In genomic region chr4:2484993-2485392, GRCh38 we compare ENCODE assay signal across 8 cellular contexts. TPM values are rescaled to one million over a fixed set of nuclear protein-coding genes. Genes with fewer than 3 reads are reported as not detected.
DNase-seq lines count a peak whose midpoint lies in the region; ATAC-seq and TF ChIP-seq lines count a peak whose summit lies in the region.

No MANE protein-coding gene starts in this region.

- H3K27ac ChIP-seq in MM.1S (ENCODE audit: low read length) (peak overlapping the region; percentile 78), sigmoid colon (peak overlapping the region; percentile 17 to 77 (median 52))

- TF ChIP-seq EP300 in sigmoid colon (IDR thresholded peaks at IDR 0.05) = no peak

- no peaks in the 10 kb centered on the region for H3K9me2 ChIP-seq in MM.1S (replicated peaks; ENCODE audit: insufficient read depth, low read length)

- H3K27me3 ChIP-seq in MM.1S (replicated peaks; ENCODE audit: insufficient read depth, low read length) (no peaks in the 10 kb centered on the region), sigmoid colon (no peaks in the 10 kb centered on the region)

- peak overlapping the region; percentile 51; the same call in 1 of the 2 replicates for H3K4me2 ChIP-seq in MM.1S (ENCODE audit: low read depth, low read length)

- peak; percentile 88 for DNase-seq in Ammon's horn (ENCODE audit: low spot score)
- DNase-seq in MM.1S = peak; percentile 83
- peak; percentile 66 for DNase-seq in activated T-cell treated with anti-CD3 and anti-CD28 coated beads, Interleukin-2, amount 50 U/mL, for 1 hour
- peak; percentile 81 for DNase-seq in germinal center (ENCODE audit: low spot score)
- DNase-seq in sigmoid colon = peak; percentile 88
- no peak for DNase-seq in dedifferentiated amniotic fluid mesenchymal stem cell (ENCODE audit: extremely low spot score)
- no peak for DNase-seq in NCI-H2107 treated with DMSO at 0.1 percent for 48 hours (lab: John Stamatoyannopoulos, UW; ENCODE audit: unreplicated experiment)

- no peak for TF ChIP-seq POLR2A in sigmoid colon (IDR thresholded peaks at IDR 0.05)

- H3F3A ChIP-seq in MM.1S (ENCODE audit: insufficient read depth, low read length) = peaks cover 33% of the 10 kb centered on the region

- peak; percentile 72 for ATAC-seq in GM21447 (IDR thresholded peaks at IDR 0.05; ENCODE audit: unreplicated experiment)

- H2AFZ ChIP-seq in MM.1S (ENCODE audit: low read length) = no peak overlapping the region

- H3K9ac ChIP-seq in MM.1S (ENCODE audit: low read length) = peak overlapping the region; percentile 14; the same call in 1 of the 2 replicates

- peaks cover 99% of the 10 kb centered on the region for H3K79me2 ChIP-seq in MM.1S (ENCODE audit: low read length)

- no peak for TF ChIP-seq CTCF in MM.1S (IDR thresholded peaks at IDR 0.05; ENCODE audit: low read length)
- no peak for TF ChIP-seq CTCF in sigmoid colon (IDR thresholded peaks at IDR 0.05)

- intact Hi-C loops in sigmoid colon (cut with DNase I) = no loop called here

- H3K9me3 ChIP-seq in MM.1S (replicated peaks; ENCODE audit: insufficient read depth, low read length) (no peaks in the 10 kb centered on the region), sigmoid colon (no peaks in the 10 kb centered on the region)

- peaks cover 89% of the 10 kb centered on the region for H4K20me1 ChIP-seq in MM.1S (ENCODE audit: insufficient read depth, low read length)

- 6 to 13% methylated on average over 11 of the region's 11 CpGs for WGBS in sigmoid colon, 2 donors

- H3K4me1 ChIP-seq in MM.1S (ENCODE audit: low read length) (peaks cover 66% of the 10 kb centered on the region), sigmoid colon (peaks cover 0 to 85% (median 61%) of the 10 kb centered on the region in 4 donors)

- no peak overlapping the region for H3K4me3 ChIP-seq in MM.1S (ENCODE audit: low read length)
- H3K4me3 ChIP-seq in sigmoid colon = no peak overlapping the region

- no peaks in the 10 kb centered on the region; the same call in 1 of the 2 replicates for H3K36me3 ChIP-seq in MM.1S (replicated peaks; ENCODE audit: insufficient read depth, low read length)
- H3K36me3 ChIP-seq in sigmoid colon = no peaks in the 10 kb centered on the region

RNA-seq across cellular contexts. Expression of gene RNF4, which starts 16.1 kb away (rescaled TPM):
- 10 to 100 TPM; 28.5 to 51.0 (median 40.4) TPM for total RNA-seq in sigmoid colon
- 10 to 100 TPM; 19.8 to 39.4 (median 31.2) TPM for polyA plus RNA-seq in sigmoid colon

RNA-seq across cellular contexts. Expression of gene FAM193A, which starts 51.5 kb away (rescaled TPM):
- 10 to 100 TPM; 17.4 to 32.4 (median 20.1) TPM for total RNA-seq in sigmoid colon
- polyA plus RNA-seq in sigmoid colon = 10 to 100 TPM in 1 of 3 donors, 1 to 10 TPM in 2; 6.0 to 16.1 (median 6.9) TPM

Comparison
In these comparisons a context has a peak if more than half of its experiments do, and no peak if none do; other contexts are left out.
1. DNase-seq: peak in Ammon's horn (single experiment), MM.1S (single experiment), activated T-cell treated with anti-CD3 and anti-CD28 coated beads, Interleukin-2, amount 50 U/mL, for 1 hour (single experiment), germinal center (single experiment) and sigmoid colon (single experiment); none in dedifferentiated amniotic fluid mesenchymal stem cell (single experiment) and NCI-H2107 treated with DMSO at 0.1 percent for 48 hours (single experiment).